8 cellular contexts compared by ENCODE assay signal in the genomic region with DNA sequence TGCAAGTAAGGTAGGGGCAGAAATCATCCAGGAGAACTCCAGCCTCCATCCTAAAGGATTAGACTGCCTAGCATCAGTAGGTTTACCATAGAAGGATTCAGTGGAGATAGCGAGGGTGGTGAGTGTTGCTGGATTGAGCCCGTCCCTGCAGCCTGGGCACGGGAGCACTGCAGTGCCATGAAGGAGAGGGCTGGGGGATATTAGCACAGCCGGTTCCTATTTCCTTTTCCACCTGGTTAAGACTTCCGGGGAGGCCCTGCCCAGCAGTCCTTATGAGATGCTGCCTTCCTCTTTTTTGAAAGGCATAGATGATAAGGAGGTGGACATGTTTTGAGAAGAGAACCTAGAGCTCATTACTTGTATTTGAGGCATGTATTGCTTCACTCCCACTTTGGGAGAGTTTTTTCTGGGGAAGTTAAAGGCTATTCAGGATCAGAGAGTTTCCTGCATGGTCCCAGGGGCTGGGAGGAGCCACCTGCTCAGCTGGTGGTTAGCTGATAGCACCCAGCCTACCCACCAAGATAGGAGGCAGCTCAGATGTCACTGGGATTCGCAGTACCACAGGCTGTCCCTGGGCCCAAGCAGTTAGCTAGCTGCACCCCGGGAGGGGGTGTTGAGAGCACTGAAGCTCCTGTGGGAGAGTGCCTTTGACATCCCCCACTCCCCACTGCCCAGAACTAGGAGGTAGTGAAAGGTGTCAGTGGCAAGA. TPM values are rescaled to one million over a fixed set of nuclear protein-coding genes. Genes with fewer than 3 reads are reported as not detected.
DNase-seq lines count a peak whose midpoint lies in the region; ATAC-seq and TF ChIP-seq lines count a peak whose summit lies in the region.

No MANE protein-coding gene starts in this region.

- no peak for TF ChIP-seq EP300 in esophagus muscularis mucosa (IDR thresholded peaks at IDR 0.05)

- no peak for ATAC-seq in HG03135 (IDR thresholded peaks at IDR 0.05; ENCODE audit: unreplicated experiment)

- intact Hi-C loops in esophagus muscularis mucosa (cut with DNase I) = no loop called here

- no peaks in the 10 kb centered on the region for H3K9me3 ChIP-seq in esophagus muscularis mucosa
- H3K9me3 ChIP-seq in parathyroid adenoma (ENCODE audit: control insufficient read depth, low read length) = no peaks in the 10 kb centered on the region

- H3K27ac ChIP-seq in esophagus muscularis mucosa (replicated peaks in 1 of 4) (peak overlapping the region; percentile 92 to 99 (median 98)), parathyroid adenoma (peak overlapping the region; percentile 95)

- TF ChIP-seq CTCF in esophagus muscularis mucosa (IDR thresholded peaks at IDR 0.05) (no peak), parathyroid adenoma (IDR thresholded peaks at IDR 0.05) (no peak)

- H3K4me3 ChIP-seq in esophagus muscularis mucosa (peak overlapping the region; percentile 17 to 31 (median 26)), parathyroid adenoma (ENCODE audit: low read depth, low read length) (no peak overlapping the region)

- peaks cover 88% of the 10 kb centered on the region for H3K79me2 ChIP-seq in parathyroid adenoma

- H2AFZ ChIP-seq in parathyroid adenoma = no peak overlapping the region

- peak overlapping the region; percentile 29 for H3K4me2 ChIP-seq in parathyroid adenoma (ENCODE audit: low read length)

- H3K36me3 ChIP-seq in esophagus muscularis mucosa = peaks cover 0 to 9% (median 2%) of the 10 kb centered on the region in 4 donors
- H3K36me3 ChIP-seq in parathyroid adenoma (ENCODE audit: control insufficient read depth, insufficient read depth, low read length) = no peaks in the 10 kb centered on the region

- 19% methylated on average over 5 of the region's 7 CpGs for WGBS in esophagus muscularis mucosa

- H3K4me1 ChIP-seq in esophagus muscularis mucosa (peaks cover 99 to 100% (median 100%) of the 10 kb centered on the region in 4 donors), parathyroid adenoma (peaks cover 86% of the 10 kb centered on the region)

- H3K27me3 ChIP-seq in esophagus muscularis mucosa (no peaks in the 10 kb centered on the region), parathyroid adenoma (ENCODE audit: control insufficient read depth, insufficient read depth, low read length) (no peaks in the 10 kb centered on the region)

- H3K9ac ChIP-seq in parathyroid adenoma = no peak overlapping the region

- peak; percentile 60 for DNase-seq in EH (ENCODE audit: low read depth)
- peak; percentile 86 for DNase-seq in OCI-M2 (lab: John Stamatoyannopoulos, UW; ENCODE audit: unreplicated experiment)
- DNase-seq in esophagus muscularis mucosa (ENCODE audit: extremely low spot score) = no peak
- no peak for DNase-seq in NCI-H146 treated with DMSO at 0.1 percent for 48 hours (lab: John Stamatoyannopoulos, UW; ENCODE audit: unreplicated experiment)
- no peak for DNase-seq in H4 (ENCODE audit: low spot score)
- DNase-seq in NCI-H345 treated with DMSO at 0.1 percent for 48 hours (lab: John Stamatoyannopoulos, UW; ENCODE audit: unreplicated experiment) = no peak

- no peak for TF ChIP-seq POLR2A in esophagus muscularis mucosa (IDR thresholded peaks at IDR 0.05; ENCODE audit: low read depth)

RNA-seq across cellular contexts. Expression of gene ACTN4, which starts 17.2 kb away (rescaled TPM):
- total RNA-seq in esophagus muscularis mucosa = 100 to 1,000 TPM; 416 to 816 (median 598) TPM
- 157 and 262 TPM in 2 replicates for total RNA-seq in H4 (2014; rRNA removed; shearing (Covaris generic))

RNA-seq across cellular contexts. Expression of gene EIF3K, which starts 45.7 kb away (rescaled TPM):
- total RNA-seq in esophagus muscularis mucosa = 100 to 1,000 TPM; 333 to 570 (median 446) TPM
- 980 and 1,233 TPM in 2 replicates for total RNA-seq in H4 (2014; rRNA removed; shearing (Covaris generic))

RNA-seq across cellular contexts. Expression of gene MAP4K1, which starts 46.9 kb away (rescaled TPM):
- total RNA-seq in esophagus muscularis mucosa = 1 to 10 TPM; 1.2 to 4.5 (median 3.1) TPM
- total RNA-seq in H4 (2014; rRNA removed; shearing (Covaris generic)) = 0.29 and 3.0 TPM in 2 replicates

Comparison
In these comparisons a context has a peak if more than half of its experiments do, and no peak if none do; other contexts are left out.
1. DNase-seq: peak in EH (single experiment) and OCI-M2 (single experiment); none in esophagus muscularis mucosa (single experiment), NCI-H146 treated with DMSO at 0.1 percent for 48 hours (single experiment), H4 (single experiment) and NCI-H345 treated with DMSO at 0.1 percent for 48 hours (single experiment).